In the genomic region with DNA sequence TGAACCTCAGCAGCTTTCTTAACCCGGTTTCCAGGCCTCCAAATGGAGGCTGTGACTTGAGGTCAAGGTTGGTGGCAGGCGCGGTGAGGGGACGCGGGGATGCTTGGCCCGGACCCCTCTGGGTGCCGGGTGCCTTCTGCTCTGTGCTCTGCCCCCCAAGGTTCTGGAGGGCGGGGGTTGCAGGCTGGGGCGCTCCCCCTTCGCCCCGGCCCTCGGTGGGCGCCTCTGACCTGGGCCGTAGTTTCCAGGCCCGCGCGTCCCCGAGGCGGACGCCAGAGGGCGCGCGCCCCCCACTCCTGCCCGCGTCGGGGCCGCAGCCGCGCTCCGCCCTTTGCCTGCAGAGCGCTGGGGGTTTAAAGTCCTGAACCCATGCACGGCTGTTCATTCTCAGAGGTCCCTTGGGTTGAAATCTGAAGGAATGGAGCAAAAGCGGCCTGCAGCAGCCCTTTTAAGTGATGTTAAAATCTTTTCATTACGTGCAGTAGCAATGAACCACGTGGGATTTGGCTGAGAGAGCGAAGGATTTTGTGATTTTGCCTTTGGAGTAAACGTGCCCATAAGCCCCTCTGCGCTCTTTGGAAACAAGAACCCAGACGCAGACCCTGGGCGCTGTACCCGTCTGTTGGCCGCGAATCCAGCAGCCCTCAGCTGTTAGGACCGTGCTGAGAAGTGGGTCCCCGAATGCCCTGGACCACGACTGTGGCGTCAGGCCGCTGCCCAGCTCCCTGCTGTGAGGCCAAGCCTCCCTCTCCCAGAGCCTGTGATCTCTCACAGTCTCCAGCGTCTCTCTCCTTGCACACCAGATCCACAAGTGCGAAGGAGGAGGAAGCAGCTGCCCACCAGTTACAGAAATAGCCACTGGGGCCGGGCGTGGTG, we compare ENCODE assay signal across 8 cellular contexts.
DNase-seq lines count a peak whose midpoint lies in the region; FAIRE-seq and TF ChIP-seq lines count a peak whose summit lies in the region.

No MANE protein-coding gene starts in this region.

- no peak for FAIRE-seq in D721Med (lab: Jason Lieb, UNC)

- H3K27ac Mint-ChIP-seq in brain, result no peak overlapping the region

- TF ChIP-seq CTCF in D721Med (IDR thresholded peaks at IDR 0.05; ENCODE audit: insufficient read depth, missing control alignments) (peak; percentile 68), brain (conservative IDR thresholded peaks at IDR 0.05) (peak; percentile 85 to 97)

- H3K36me3 Mint-ChIP-seq in brain, result no peaks in the 10 kb centered on the region

- peaks cover 24% of the 10 kb centered on the region for H3K4me1 Mint-ChIP-seq in brain

- H3K4me3 Mint-ChIP-seq in brain, result peak overlapping the region in 1 of 5 experiments; percentile 22

- H3K9me3 Mint-ChIP-seq in brain, result peaks cover 0 to 11% (median 0%) of the 10 kb centered on the region in 5 experiments

- H3K27me3 Mint-ChIP-seq in brain, result peaks cover 7% of the 10 kb centered on the region

- DNase-seq in D721Med (ENCODE audit: insufficient read length, low spot score), result peak; percentile 47
- peak; percentile 57 for DNase-seq in GM19240 (ENCODE audit: insufficient read length, low spot score)
- peak; percentile 5 for DNase-seq in LHCN-M2 (ENCODE audit: low read depth)
- DNase-seq in medulla oblongata (ENCODE audit: extremely low spot score), result peak; percentile 17
- DNase-seq in OCI-M2 (lab: John Stamatoyannopoulos, UW; ENCODE audit: unreplicated experiment), result no peak
- DNase-seq in SW480 (ENCODE audit: low spot score), result no peak
- DNase-seq in activated naive CD4-positive, alpha-beta T cell (lab: John Stamatoyannopoulos, UW), result no peak

Comparison
In these comparisons a context has a peak if more than half of its experiments do, and no peak if none do; other contexts are left out.
1. DNase-seq: peak in D721Med (single experiment), GM19240 (single experiment), LHCN-M2 (single experiment) and medulla oblongata (single experiment); none in OCI-M2 (single experiment), SW480 (single experiment) and activated naive CD4-positive, alpha-beta T cell (0 of 4).